Comparison of ENCODE assay signal across 3 cellular contexts in genomic region chr1:26378879-26379251, GRCh38.
TF ChIP-seq lines count a peak whose summit lies in the region.

No MANE protein-coding gene starts in this region.

TF ChIP-seq in SK-N-SH, 30 proteins besides CTCF, POLR2A, EP300 and RAD21:
- no peak for TF ChIP-seq REST (IDR thresholded peaks at IDR 0.05; ENCODE audit: low read depth, low read length)
- TF ChIP-seq NRF1 (IDR thresholded peaks at IDR 0.05; ENCODE audit: low read depth, low read length) = no peak
- no peak for TF ChIP-seq ZBTB33 (IDR thresholded peaks at IDR 0.05; ENCODE audit: borderline replicate concordance, low read depth)
- TF ChIP-seq CHD2 (IDR thresholded peaks at IDR 0.05; ENCODE audit: low read length, partially characterized antibody) = no peak
- no peak for TF ChIP-seq MEF2A (IDR thresholded peaks at IDR 0.05; ENCODE audit: borderline replicate concordance, low read depth)
- no peak for TF ChIP-seq SMC3 (IDR thresholded peaks at IDR 0.05; ENCODE audit: low read depth, low read length)
- TF ChIP-seq YY1 (IDR thresholded peaks at IDR 0.05; ENCODE audit: low read depth) = no peak
- no peak for TF ChIP-seq GATA2 (CRISPR knock-in tag; IDR thresholded peaks at IDR 0.05)
- no peak for TF ChIP-seq TEAD4 (IDR thresholded peaks at IDR 0.05; ENCODE audit: borderline replicate concordance, insufficient read depth)
- no peak for TF ChIP-seq GABPA (IDR thresholded peaks at IDR 0.05; ENCODE audit: low read depth)
- TF ChIP-seq USF2 (IDR thresholded peaks at IDR 0.05; ENCODE audit: borderline replicate concordance, low read depth, low read length) = no peak
- no peak for TF ChIP-seq TCF12 (IDR thresholded peaks at IDR 0.05)
TF ChIP-seq in SK-N-SH: peak in this region for 0.

TF ChIP-seq in SK-N-SH treated with all-trans-retinoic acid at 6 μM for 48 hours, 23 proteins besides CTCF, POLR2A, EP300 and RAD21:
- TF ChIP-seq CSRNP3 (CRISPR knock-in tag; IDR thresholded peaks at IDR 0.05) = no peak
- no peak for TF ChIP-seq POU6F1 (CRISPR knock-in tag; IDR thresholded peaks at IDR 0.05; ENCODE audit: borderline replicate concordance, low read depth)
- TF ChIP-seq OSR1 (CRISPR knock-in tag; IDR thresholded peaks at IDR 0.05) = no peak
- no peak for TF ChIP-seq SNAI2 (CRISPR knock-in tag; IDR thresholded peaks at IDR 0.05)
- no peak for TF ChIP-seq RARB (CRISPR knock-in tag; IDR thresholded peaks at IDR 0.05)

TF ChIP-seq in HCT116, 20 proteins besides CTCF, POLR2A, EP300 and RAD21:
- no peak for TF ChIP-seq CEBPB (IDR thresholded peaks at IDR 0.05; ENCODE audit: low read depth)
- no peak for TF ChIP-seq EGR1 (IDR thresholded peaks at IDR 0.05; ENCODE audit: low read depth)
- no peak for TF ChIP-seq ELF1 (IDR thresholded peaks at IDR 0.05; ENCODE audit: borderline replicate concordance, low read depth)
- no peak for TF ChIP-seq SRF (IDR thresholded peaks at IDR 0.05; ENCODE audit: low read depth)
- TF ChIP-seq ATF3 (IDR thresholded peaks at IDR 0.05) = no peak
- TF ChIP-seq ZFX (IDR thresholded peaks at IDR 0.05) = no peak
